ENCODE assay signal across 8 cellular contexts in the genomic region with DNA sequence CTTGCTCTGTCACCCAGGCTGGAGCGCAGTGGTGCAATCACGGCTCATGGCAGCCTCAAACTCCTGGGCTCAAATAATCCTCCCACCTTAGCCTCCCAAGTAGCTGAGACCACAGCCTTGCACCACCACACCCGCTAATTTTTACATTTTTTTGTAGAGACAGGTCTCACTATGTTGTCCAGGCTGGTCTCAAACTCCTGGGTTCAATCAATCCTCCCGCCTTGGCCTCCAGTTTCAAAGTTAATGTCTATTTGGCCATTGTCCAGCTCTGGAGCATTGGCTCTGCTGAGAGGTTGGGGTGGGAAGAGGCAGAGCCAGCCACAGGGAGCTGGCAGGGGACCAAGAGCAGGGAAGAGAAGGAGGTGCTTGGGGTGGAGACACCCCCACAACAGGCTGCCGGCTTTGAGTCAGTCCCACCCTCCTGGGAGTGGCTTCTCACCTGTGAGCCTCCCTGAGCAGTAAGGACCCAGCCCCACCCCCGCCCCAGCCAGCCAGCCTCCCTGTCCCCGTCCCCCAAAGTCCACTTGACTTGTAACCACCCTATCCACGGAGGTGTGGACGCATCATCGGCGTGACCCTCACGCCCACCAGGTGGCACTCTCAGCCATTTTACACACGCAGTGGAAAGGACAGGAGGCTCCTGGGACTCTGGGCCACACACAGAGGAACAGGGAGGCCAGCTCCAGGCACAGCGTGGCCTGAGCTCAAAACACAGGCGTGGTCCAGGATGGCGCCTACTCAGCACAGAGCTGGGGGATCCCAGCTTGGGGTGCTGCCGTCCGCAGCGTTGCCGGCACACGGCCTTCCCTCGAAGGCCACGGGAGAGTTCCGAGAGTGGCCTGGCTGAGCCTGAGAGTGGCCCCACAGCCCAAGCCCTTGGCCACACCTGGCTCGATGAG. TPM values are rescaled to one million over a fixed set of nuclear protein-coding genes. Genes with fewer than 3 reads are reported as not detected.
DNase-seq lines count a peak whose midpoint lies in the region; ATAC-seq and TF ChIP-seq lines count a peak whose summit lies in the region.

No MANE protein-coding gene starts in this region.

- H3K9ac ChIP-seq in KMS-11 = no peak overlapping the region

- H4K20me1 ChIP-seq in KMS-11 (ENCODE audit: insufficient read depth) = no peaks in the 10 kb centered on the region

- H3K27me3 ChIP-seq in KMS-11 (ENCODE audit: insufficient read depth, low read depth) (peaks cover 84% of the 10 kb centered on the region), Peyer's patch (no peaks in the 10 kb centered on the region), thyroid gland (no peaks in the 10 kb centered on the region)

- TF ChIP-seq POLR2A in Peyer's patch (IDR thresholded peaks at IDR 0.05) (no peak), thyroid gland (IDR thresholded peaks at IDR 0.05) (no peak)

- no peak overlapping the region for H3K4me3 ChIP-seq in KMS-11 (IDR thresholded peaks at IDR 0.05; ENCODE audit: insufficient read depth, low read depth, low read length)
- no peak overlapping the region for H3K4me3 ChIP-seq in Peyer's patch
- H3K4me3 ChIP-seq in fibroblast of villous mesenchyme (ENCODE audit: low read depth, low read length) = no peak overlapping the region
- H3K4me3 ChIP-seq in thyroid gland (replicated peaks in 1 of 3) = no peak overlapping the region

- WGBS in thyroid gland, 2 donors = 36 to 62% methylated on average over 9 to 14 of the region's 25 CpGs

- no peak overlapping the region for H2AFZ ChIP-seq in KMS-11 (ENCODE audit: low read depth)

- H3K27ac ChIP-seq in KMS-11 (no peak overlapping the region), Peyer's patch (no peak overlapping the region), thyroid gland (no peak overlapping the region)

- H3K9me3 ChIP-seq in Peyer's patch = no peaks in the 10 kb centered on the region
- H3K9me3 ChIP-seq in thyroid gland = no peaks in the 10 kb centered on the region

- peak overlapping the region; percentile 41 for H3K27ac Mint-ChIP-seq in activated T-helper 17 cell treated with anti-CD3 and anti-CD28 coated beads, Interleukin-2, amount 50 U/mL, for 72 hours

- H3K4me1 Mint-ChIP-seq in activated T-helper 17 cell treated with anti-CD3 and anti-CD28 coated beads, Interleukin-2, amount 50 U/mL, for 72 hours = peaks cover 8% of the 10 kb centered on the region

- intact Hi-C loops in thyroid gland (cut with DNase I) = loop anchor here (5.0 kb wide), 1 partner anchor 95 kb away; the partner anchor contains the start of genes NDUFAF8 and TEPSIN

- no peaks in the 10 kb centered on the region for H3K79me2 ChIP-seq in KMS-11 (ENCODE audit: insufficient read depth, low read depth)

- H3K4me1 ChIP-seq in KMS-11 (ENCODE audit: low read depth, poor library complexity, severe bottlenecking) = peaks cover 6% of the 10 kb centered on the region
- H3K4me1 ChIP-seq in Peyer's patch = peaks cover 0 to 13% (median 0%) of the 10 kb centered on the region in 4 donors
- peaks cover 0 to 9% of the 10 kb centered on the region in 2 donors for H3K4me1 ChIP-seq in thyroid gland

- TF ChIP-seq CTCF in KMS-11 (conservative IDR thresholded peaks at IDR 0.05; ENCODE audit: low read depth, low read length) (peak; percentile 66), Peyer's patch (IDR thresholded peaks at IDR 0.05) (peak in 5 of 6 experiments; percentile 45 to 77 (median 67)), fibroblast of villous mesenchyme (IDR thresholded peaks at IDR 0.05; ENCODE audit: insufficient read depth, low read depth, low read length) (peak; percentile 75), thyroid gland (IDR thresholded peaks at IDR 0.05) (peak; percentile 39 to 61 (median 49))

- ATAC-seq in activated T-helper 17 cell treated with anti-CD3 and anti-CD28 coated beads, Interleukin-2, amount 50 U/mL, for 72 hours (replicated peaks) = peak; percentile 85
- ATAC-seq in GM18502 (IDR thresholded peaks at IDR 0.05; ENCODE audit: poor library complexity, unreplicated experiment) = no peak

- DNase-seq in COR-L47 (lab: John Stamatoyannopoulos, UW) (peak; percentile 87), Peyer's patch (peak; percentile 59 to 91 (median 89)), fibroblast of villous mesenchyme (ENCODE audit: low read depth) (peak; percentile 75), nucleus accumbens (lab: John Stamatoyannopoulos, UW) (peak in 50 of 56 donors; percentile 33 to 89 (median 72)), thyroid gland (peak; percentile 81 to 84)

- H3K4me3 Mint-ChIP-seq in activated T-helper 17 cell treated with anti-CD3 and anti-CD28 coated beads, Interleukin-2, amount 50 U/mL, for 72 hours = no peak overlapping the region

- no peaks in the 10 kb centered on the region for H3K36me3 ChIP-seq in KMS-11 (ENCODE audit: insufficient read depth)
- H3K36me3 ChIP-seq in Peyer's patch = no peaks in the 10 kb centered on the region
- H3K36me3 ChIP-seq in thyroid gland = no peaks in the 10 kb centered on the region

- H3K4me2 ChIP-seq in KMS-11 = no peak overlapping the region

- no peaks in the 10 kb centered on the region for H3K36me3 Mint-ChIP-seq in activated T-helper 17 cell treated with anti-CD3 and anti-CD28 coated beads, Interleukin-2, amount 50 U/mL, for 72 hours (ENCODE audit: low read depth)

- H3K27me3 Mint-ChIP-seq in activated T-helper 17 cell treated with anti-CD3 and anti-CD28 coated beads, Interleukin-2, amount 50 U/mL, for 72 hours = no peaks in the 10 kb centered on the region

- H3K9me3 Mint-ChIP-seq in activated T-helper 17 cell treated with anti-CD3 and anti-CD28 coated beads, Interleukin-2, amount 50 U/mL, for 72 hours = peaks cover 4% of the 10 kb centered on the region

RNA-seq across cellular contexts. Expression of gene PVALEF, which starts 22.8 kb away (rescaled TPM):
- not detected for total RNA-seq in Peyer's patch
- total RNA-seq in activated T-helper 17 cell treated with anti-CD3 and anti-CD28 coated beads, Interleukin-2, amount 50 U/mL, for 72 hours = not detected
- total RNA-seq in fibroblast of villous mesenchyme = not detected in 2 replicates
- total RNA-seq in thyroid gland = not detected

RNA-seq across cellular contexts. Expression of gene AATK, which starts 23.5 kb away (rescaled TPM):
- total RNA-seq in Peyer's patch = 100 to 1,000 TPM in 3 of 4 donors, 10 to 100 TPM in 1; 23.9 to 190 (median 123) TPM
- 1 to 10 TPM; 1.2 to 2.4 TPM for total RNA-seq in activated T-helper 17 cell treated with anti-CD3 and anti-CD28 coated beads, Interleukin-2, amount 50 U/mL, for 72 hours
- total RNA-seq in fibroblast of villous mesenchyme = under 0.01 and 0.32 TPM in 2 replicates
- total RNA-seq in thyroid gland = 10 to 100 TPM in 1 of 4 donors, 1 to 10 TPM in 3; 4.1 to 17.6 (median 7.4) TPM
